21 cellular contexts compared by ENCODE assay signal in the genomic region with DNA sequence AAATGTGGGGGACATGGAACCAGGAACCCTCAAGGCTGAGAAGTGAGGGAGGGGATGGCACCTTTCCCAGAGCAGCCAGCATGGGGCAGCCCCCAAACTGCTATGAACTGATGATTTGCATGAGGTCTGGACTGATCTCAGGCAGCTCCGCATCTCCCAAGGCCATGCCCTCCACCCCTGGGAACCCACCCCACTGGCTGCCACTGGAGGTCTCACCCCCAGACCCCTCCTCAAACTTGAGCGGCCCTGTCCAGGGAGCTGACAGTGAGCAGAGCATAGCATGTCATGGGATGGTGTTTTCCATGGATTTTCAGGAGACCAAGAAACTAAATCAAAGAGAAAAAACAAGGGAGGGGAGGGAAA. TPM values are rescaled to one million over a fixed set of nuclear protein-coding genes. Genes with fewer than 3 reads are reported as not detected.
"Had no signal": no experiment of that assay in that cellular context is flagged by ENCODE, and none has a peak within 500 bp of the region (broad histone marks: within the 10 kb centered on the region; RNA-seq: fewer than 3 reads in every experiment).

No MANE protein-coding gene starts in this region.

- ATAC-seq: activated CD8-positive, alpha-beta T cell treated with anti-CD3 and anti-CD28 coated beads, Interleukin-2, amount 10 ng/mL, durations not matched to agents 7 days and 5 days; activated T-cell treated with anti-CD3 and anti-CD28 coated beads, Interleukin-2, amount 50 U/mL, for 72 hours; left colon had no signal

- H3K4me1 Mint-ChIP-seq: activated CD4-positive, alpha-beta T cell treated with anti-CD3 and anti-CD28 coated beads, Interleukin-2, amount 10 ng/mL, durations not matched to agents 24 days and 14 days; mesothelial cell of epicardium had no signal

- H3K27me3 ChIP-seq: uterus had no signal

- H3K36me3 ChIP-seq: lower lobe of right lung, suprapubic skin, transverse colon, uterus had no signal

- H2AFZ ChIP-seq: hepatocyte had no signal

- H3K4me2 ChIP-seq: hepatocyte had no signal

- H3K36me3 Mint-ChIP-seq: mesothelial cell of epicardium had no signal

- H3K27ac ChIP-seq: hepatocyte, lower lobe of right lung, suprapubic skin, transverse colon had no signal

- H3K4me3 ChIP-seq: hepatocyte, lower lobe of right lung, suprapubic skin, transverse colon, uterus had no signal

- DNase-seq: activated CD4-positive, alpha-beta T cell treated with anti-CD3 and anti-CD28 coated beads, Interleukin-2, amount 10 ng/mL, durations not matched to agents 24 days and 14 days; activated CD4-positive, CD25-positive, alpha-beta regulatory T cell; activated CD8-positive, alpha-beta memory T cell treated with anti-CD3 and anti-CD28 coated beads, Interleukin-2, amount 50 U/mL, for 4 hours; activated CD8-positive, alpha-beta T cell treated with anti-CD3 and anti-CD28 coated beads, Interleukin-2, amount 10 ng/mL, durations not matched to agents 7 days and 5 days; activated effector memory CD4-positive, alpha-beta T cell treated with anti-CD3 and anti-CD28 coated beads, Interleukin-2, amount 50 U/mL, for 16 hours; activated naive CD4-positive, alpha-beta T cell treated with anti-CD3 and anti-CD28 coated beads, Interleukin-2, amount 50 U/mL, for 16 hours; activated T-cell treated with anti-CD3 and anti-CD28 coated beads, Interleukin-2, amount 50 U/mL, for 72 hours; cerebellar nuclear complex; cortex of kidney; effector CD4-positive, alpha-beta T cell; left colon; lower lobe of right lung; stimulated activated CD4-positive, alpha-beta T cell treated with anti-CD3 and anti-CD28 coated beads, Interleukin-2, amount 100 ng/mL, for 24 hours; stimulated activated naive CD8-positive, alpha-beta T cell treated with anti-CD3 and anti-CD28 coated beads, Interleukin-15, Interleukin-2, amounts not matched to agents 100 U/mL and 50 U/mL, for 24 hours; transverse colon; uterus had no signal

- H3K4me3 Mint-ChIP-seq: activated CD4-positive, alpha-beta T cell treated with anti-CD3 and anti-CD28 coated beads, Interleukin-2, amount 10 ng/mL, durations not matched to agents 24 days and 14 days; activated CD8-positive, alpha-beta T cell treated with anti-CD3 and anti-CD28 coated beads, Interleukin-2, amount 10 ng/mL, durations not matched to agents 7 days and 5 days; activated T-cell treated with anti-CD3 and anti-CD28 coated beads, Interleukin-2, amount 50 U/mL, for 72 hours; mesothelial cell of epicardium; nephron had no signal

- H3K79me2 ChIP-seq: hepatocyte had no signal

- H3K9me3 Mint-ChIP-seq: activated CD4-positive, alpha-beta T cell treated with anti-CD3 and anti-CD28 coated beads, Interleukin-2, amount 10 ng/mL, durations not matched to agents 24 days and 14 days; activated T-cell treated with anti-CD3 and anti-CD28 coated beads, Interleukin-2, amount 50 U/mL, for 72 hours; mesothelial cell of epicardium; nephron had no signal

- H3K9me3 ChIP-seq: lower lobe of right lung, suprapubic skin, transverse colon, uterus had no signal

- H3K27ac Mint-ChIP-seq: activated CD4-positive, alpha-beta T cell treated with anti-CD3 and anti-CD28 coated beads, Interleukin-2, amount 10 ng/mL, durations not matched to agents 24 days and 14 days; activated CD8-positive, alpha-beta T cell treated with anti-CD3 and anti-CD28 coated beads, Interleukin-2, amount 10 ng/mL, durations not matched to agents 7 days and 5 days; activated T-cell treated with anti-CD3 and anti-CD28 coated beads, Interleukin-2, amount 50 U/mL, for 72 hours; mesothelial cell of epicardium had no signal

RNA-seq across cellular contexts. Expression of a gene that starts 46.8 kb away (rescaled TPM):
- total RNA-seq: glomerular endothelial cell had no signal
